ENCODE assay signal across 11 cellular contexts in genomic region chr5:43772601-43773031, GRCh38.
DNase-seq lines count a peak whose midpoint lies in the region; ATAC-seq, FAIRE-seq and TF ChIP-seq lines count a peak whose summit lies in the region.
"Had no signal": no experiment of that assay in that cellular context is flagged by ENCODE, and none has a peak within 500 bp of the region (broad histone marks: within the 10 kb centered on the region; RNA-seq: fewer than 3 reads in every experiment).

No MANE protein-coding gene starts in this region.

- no peaks in the 10 kb centered on the region for H3K27me3 ChIP-seq in left ventricle myocardium inferior (ENCODE audit: low read depth)

- H3K36me3 ChIP-seq in left ventricle myocardium inferior = no peaks in the 10 kb centered on the region

- TF ChIP-seq CTCF in left ventricle myocardium inferior (IDR thresholded peaks at IDR 0.05; ENCODE audit: borderline replicate concordance) = no peak

- DNase-seq in Right ventricle myocardium superior (no peak), left ventricle myocardium inferior (no peak), NCI-H748 treated with DMSO at 0.1 percent for 48 hours (lab: John Stamatoyannopoulos, UW) (peak; percentile 28), dermis microvascular lymphatic vessel endothelial cell (ENCODE audit: low read depth in 2 of 2) (peak; percentile 62 to 64), urothelium cell line (ENCODE audit: low spot score) (peak; percentile 32), NCI-H524 (lab: John Stamatoyannopoulos, UW) (no peak), H54 (ENCODE audit: insufficient read length, low spot score) (no peak)
- no peak for DNase-seq in activated CD8-positive, alpha-beta memory T cell treated with anti-CD3 and anti-CD28 coated beads, Interleukin-2, amount 50 U/mL, for 48 hours
- DNase-seq: T-helper 17 cell had no signal

- ATAC-seq in Right ventricle myocardium superior (ENCODE audit: poor library complexity) = peak; percentile 39
- ATAC-seq: T-helper 17 cell had no signal

- intact Hi-C loops in Right ventricle myocardium superior (cut with DNase I) (no loop called here), left ventricle myocardium inferior (cut with micrococcal nuclease) (no loop called here)

- H3K9me3 ChIP-seq in left ventricle myocardium inferior (replicated peaks) = no peaks in the 10 kb centered on the region

- no peak for TF ChIP-seq POLR2A in H54 (IDR thresholded peaks at IDR 0.05; ENCODE audit: low read depth, low read length)

- FAIRE-seq in urothelium cell line (lab: Jason Lieb, UNC) = no peak
- no peak for FAIRE-seq in H54 (lab: Jason Lieb, UNC)

- H3K4me3 ChIP-seq in left ventricle myocardium inferior = no peak overlapping the region
- H3K4me3 ChIP-seq: skin epidermis had no signal

- peaks cover 6% of the 10 kb centered on the region for H3K4me1 ChIP-seq in left ventricle myocardium inferior

- no peak overlapping the region for H3K27ac ChIP-seq in left ventricle myocardium inferior (replicated peaks)
- H3K27ac ChIP-seq: KMS-11 had no signal

Comparison
In these comparisons a context has a peak if more than half of its experiments do, and no peak if none do; other contexts are left out.
1. DNase-seq: peak in NCI-H748 treated with DMSO at 0.1 percent for 48 hours (single experiment), dermis microvascular lymphatic vessel endothelial cell (2 of 2) and urothelium cell line (single experiment); none in Right ventricle myocardium superior (single experiment), left ventricle myocardium inferior (single experiment), NCI-H524 (0 of 2), H54 (single experiment) and activated CD8-positive, alpha-beta memory T cell treated with anti-CD3 and anti-CD28 coated beads, Interleukin-2, amount 50 U/mL, for 48 hours (single experiment).